26 cellular contexts compared by ENCODE assay signal in genomic region chr3:24726423-24726822, GRCh38.
"Had no signal": no experiment of that assay in that cellular context is flagged by ENCODE, and none has a peak within 500 bp of the region (broad histone marks: within the 10 kb centered on the region; RNA-seq: fewer than 3 reads in every experiment).

No MANE protein-coding gene starts in this region.

- H3K36me3 ChIP-seq: left lung, stomach, suprapubic skin, tibial nerve, uterus, WERI-Rb-1 had no signal

- H3K4me1 ChIP-seq: body of pancreas, left lung, stomach, suprapubic skin, tibial nerve, uterus had no signal

- H3K9me3 ChIP-seq: body of pancreas, left lung, stomach, suprapubic skin, tibial nerve, uterus had no signal

- H3K27ac Mint-ChIP-seq: activated naive CD4-positive, alpha-beta T cell treated with anti-CD3 and anti-CD28 coated beads, Interleukin-2, amount 50 U/mL, for 24 hours; dendritic cell treated with granulocyte-macrophage colony-stimulating factor and Interleukin-4, amounts not matched to agents 40 ng/mL and 50 ng/mL, for 4 days; naive thymus-derived CD4-positive, alpha-beta T cell; stimulated activated memory B cell treated with anti-CD40 and anti-IgM and Interleukin-4, amounts not matched to agents 10 μg/mL and 1 μg/mL and 100 μg/mL, for 72 hours had no signal

- H3K9me3 Mint-ChIP-seq: activated naive CD4-positive, alpha-beta T cell treated with anti-CD3 and anti-CD28 coated beads, Interleukin-2, amount 50 U/mL, for 24 hours; dendritic cell treated with granulocyte-macrophage colony-stimulating factor and Interleukin-4, amounts not matched to agents 40 ng/mL and 50 ng/mL, for 4 days; neural crest cell; stimulated activated memory B cell treated with anti-CD40 and anti-IgM and Interleukin-4, amounts not matched to agents 10 μg/mL and 1 μg/mL and 100 μg/mL, for 72 hours had no signal

- H3K27ac ChIP-seq: body of pancreas, left lung, stomach, suprapubic skin, tibial nerve, uterus, WERI-Rb-1 had no signal

- ATAC-seq: body of pancreas; left lung; naive thymus-derived CD4-positive, alpha-beta T cell; sciatic nerve; stimulated activated memory B cell treated with anti-CD40 and anti-IgM and Interleukin-4, amounts not matched to agents 10 μg/mL and 1 μg/mL and 100 μg/mL, for 72 hours had no signal

- DNase-seq: activated CD4-positive, alpha-beta T cell treated with anti-CD3 and anti-CD28 coated beads for 1 hour; activated gamma-delta T cell treated with Interleukin-2 at 50 U/mL for 16 hours; activated T-cell treated with anti-CD3 and anti-CD28 coated beads, Interleukin-2, amount 50 U/mL, for 1 hour; anterior cingulate cortex; body of pancreas; effector CD4-positive, alpha-beta T cell; foreskin melanocyte; glutamatergic neuron; hippocampal formation; kidney glomerular epithelial cell; left lung; naive thymus-derived CD4-positive, alpha-beta T cell; posterior cingulate gyrus; small intestine; stimulated activated CD4-positive, alpha-beta T cell treated with anti-CD3 and anti-CD28 coated beads, Interleukin-15, amount 100 ng/mL, for 24 hours; stomach; uterus; WERI-Rb-1 had no signal

- H3K27me3 Mint-ChIP-seq: activated naive CD4-positive, alpha-beta T cell treated with anti-CD3 and anti-CD28 coated beads, Interleukin-2, amount 50 U/mL, for 24 hours; dendritic cell treated with granulocyte-macrophage colony-stimulating factor and Interleukin-4, amounts not matched to agents 40 ng/mL and 50 ng/mL, for 4 days; stimulated activated memory B cell treated with anti-CD40 and anti-IgM and Interleukin-4, amounts not matched to agents 10 μg/mL and 1 μg/mL and 100 μg/mL, for 72 hours had no signal

- H3K36me3 Mint-ChIP-seq: activated naive CD4-positive, alpha-beta T cell treated with anti-CD3 and anti-CD28 coated beads, Interleukin-2, amount 50 U/mL, for 24 hours; naive thymus-derived CD4-positive, alpha-beta T cell; stimulated activated memory B cell treated with anti-CD40 and anti-IgM and Interleukin-4, amounts not matched to agents 10 μg/mL and 1 μg/mL and 100 μg/mL, for 72 hours had no signal

- H3K4me1 Mint-ChIP-seq: activated naive CD4-positive, alpha-beta T cell treated with anti-CD3 and anti-CD28 coated beads, Interleukin-2, amount 50 U/mL, for 24 hours; naive thymus-derived CD4-positive, alpha-beta T cell; neural crest cell; stimulated activated memory B cell treated with anti-CD40 and anti-IgM and Interleukin-4, amounts not matched to agents 10 μg/mL and 1 μg/mL and 100 μg/mL, for 72 hours had no signal

- H3K4me3 ChIP-seq: body of pancreas, left lung, lung, stomach, suprapubic skin, tibial nerve, uterus had no signal

- H3K4me3 Mint-ChIP-seq: activated naive CD4-positive, alpha-beta T cell treated with anti-CD3 and anti-CD28 coated beads, Interleukin-2, amount 50 U/mL, for 24 hours; dendritic cell treated with granulocyte-macrophage colony-stimulating factor and Interleukin-4, amounts not matched to agents 40 ng/mL and 50 ng/mL, for 4 days; naive thymus-derived CD4-positive, alpha-beta T cell; neural crest cell; stimulated activated memory B cell treated with anti-CD40 and anti-IgM and Interleukin-4, amounts not matched to agents 10 μg/mL and 1 μg/mL and 100 μg/mL, for 72 hours had no signal

- H3K27me3 ChIP-seq: body of pancreas, left lung, stomach, suprapubic skin, tibial nerve, uterus had no signal
